Comparison of ENCODE assay signal across 15 cellular contexts in genomic region chr14:59244581-59244980, GRCh38. TPM values are rescaled to one million over a fixed set of nuclear protein-coding genes. Genes with fewer than 3 reads are reported as not detected.
A peak's percentile ranks its signal among the peaks of the same experiment; 100 is the strongest.
DNase-seq lines count a peak whose midpoint lies in the region; ATAC-seq lines count a peak whose summit lies in the region.
"Had no signal": no experiment of that assay in that cellular context is flagged by ENCODE, and none has a peak within 500 bp of the region (broad histone marks: within the 10 kb centered on the region; RNA-seq: fewer than 3 reads in every experiment).

No MANE protein-coding gene starts in this region.

- H2AFZ ChIP-seq in neuronal stem cell (ENCODE audit: low read length): no peak overlapping the region

- H3K4me1 Mint-ChIP-seq in CD4-positive, alpha-beta memory T cell: peaks cover 7 to 17% (median 13%) of the 10 kb centered on the region in 4 donors

- peak overlapping the region; percentile 7 for H3K27ac ChIP-seq in epithelial cell of prostate
- no peak overlapping the region for H3K27ac ChIP-seq in neuronal stem cell (replicated peaks; ENCODE audit: low read length)
- no peak overlapping the region for H3K27ac ChIP-seq in CD4-positive, alpha-beta memory T cell (ENCODE audit: low read depth, low read length)
- H3K27ac ChIP-seq: cardiac muscle cell, neutrophil had no signal

- H3K9ac ChIP-seq in neuronal stem cell (ENCODE audit: low read depth, low read length, poor library complexity): no peak overlapping the region

- no peak overlapping the region for H3K18ac ChIP-seq in neuronal stem cell (ENCODE audit: low read length)

- H3K4ac ChIP-seq in neuronal stem cell (ENCODE audit: low read length): no peak overlapping the region

- no peak overlapping the region for H2BK15ac ChIP-seq in neuronal stem cell (ENCODE audit: low read length)

- no peak overlapping the region for H2BK12ac ChIP-seq in neuronal stem cell (ENCODE audit: low read length)

- H3K9me3 Mint-ChIP-seq in CD4-positive, alpha-beta memory T cell: no peaks in the 10 kb centered on the region
- H3K9me3 Mint-ChIP-seq: activated CD4-positive, alpha-beta T cell treated with anti-CD3 and anti-CD28 coated beads, Interleukin-2, amount 10 ng/mL, durations not matched to agents 7 days and 5 days had no signal

- no peak overlapping the region for H3K23ac ChIP-seq in neuronal stem cell (ENCODE audit: low read depth, low read length, poor library complexity)

- no peaks in the 10 kb centered on the region for H3K79me1 ChIP-seq in neuronal stem cell (ENCODE audit: low read depth, low read length)

- ATAC-seq in GM21381 (IDR thresholded peaks at IDR 0.05; ENCODE audit: unreplicated experiment): no peak
- ATAC-seq: left ventricle myocardium superior had no signal

- H3K4me2 ChIP-seq in neuronal stem cell (ENCODE audit: insufficient read depth, low read length, poor library complexity, severe bottlenecking): no peak overlapping the region

- intact Hi-C loops in CD4-positive, alpha-beta memory T cell (cut with micrococcal nuclease): no loop called here

- no peaks in the 10 kb centered on the region for H3K27me3 Mint-ChIP-seq in CD4-positive, alpha-beta memory T cell
- H3K27me3 Mint-ChIP-seq: activated CD4-positive, alpha-beta T cell treated with anti-CD3 and anti-CD28 coated beads, Interleukin-2, amount 10 ng/mL, durations not matched to agents 7 days and 5 days had no signal

- H2AK5ac ChIP-seq in neuronal stem cell (ENCODE audit: low read depth, low read length): no peak overlapping the region

- H3K27ac Mint-ChIP-seq in CD4-positive, alpha-beta memory T cell: peak overlapping the region in 1 of 7 donors; percentile 1
- H3K27ac Mint-ChIP-seq: activated CD4-positive, alpha-beta T cell treated with anti-CD3 and anti-CD28 coated beads, Interleukin-2, amount 10 ng/mL, durations not matched to agents 7 days and 5 days had no signal

- H3K36me3 ChIP-seq in neuronal stem cell (replicated peaks in 1 of 2; ENCODE audit: control insufficient read depth in 2 of 2, insufficient read depth in 2 of 2, low read length in 2 of 2): peaks cover 0 to 2% of the 10 kb centered on the region in 2 donors
- no peaks in the 10 kb centered on the region for H3K36me3 ChIP-seq in CD4-positive, alpha-beta memory T cell (ENCODE audit: insufficient read depth, low read length)
- H3K36me3 ChIP-seq: cardiac muscle cell, neutrophil had no signal

- H3K4me3 Mint-ChIP-seq in CD4-positive, alpha-beta memory T cell: no peak overlapping the region
- H3K4me3 Mint-ChIP-seq: activated CD4-positive, alpha-beta T cell treated with anti-CD3 and anti-CD28 coated beads, Interleukin-2, amount 10 ng/mL, durations not matched to agents 7 days and 5 days had no signal

- CTCF ChIA-PET in CD4-positive, alpha-beta memory T cell (lab: Charles Lee; ENCODE audit: partially characterized antibody): no interaction called here

- H3K4me3 ChIP-seq in neuronal stem cell (ENCODE audit: low read length in 2 of 2): no peak overlapping the region
- H3K4me3 ChIP-seq in CD4-positive, alpha-beta memory T cell (ENCODE audit: low read length in 2 of 2): no peak overlapping the region
- H3K4me3 ChIP-seq: cardiac muscle cell had no signal

- no peaks in the 10 kb centered on the region for H3K27me3 ChIP-seq in neuronal stem cell (ENCODE audit: control insufficient read depth in 3 of 3, insufficient read depth in 3 of 3, low read depth in 1 of 3, low read length in 3 of 3)
- H3K27me3 ChIP-seq in CD4-positive, alpha-beta memory T cell (ENCODE audit: insufficient read depth, low read length): no peaks in the 10 kb centered on the region
- H3K27me3 ChIP-seq: cardiac muscle cell, neutrophil had no signal

- no peaks in the 10 kb centered on the region for H3K4me1 ChIP-seq in neuronal stem cell (ENCODE audit: control insufficient read depth in 2 of 2, insufficient read depth in 1 of 2, low read depth in 1 of 2, low read length in 2 of 2)
- H3K4me1 ChIP-seq in CD4-positive, alpha-beta memory T cell (ENCODE audit: insufficient read depth, low read length): no peaks in the 10 kb centered on the region

- no peak overlapping the region for H4K91ac ChIP-seq in neuronal stem cell (ENCODE audit: low read depth, low read length, poor library complexity)

- no CpG with 5 or more reads among the region's 2 CpGs for whole genome bisulfite sequencing in neuronal stem cell (ENCODE audit: extremely low coverage in 2 of 2, insufficient read length in 2 of 2, insufficient replicate concordance in 1 of 2), 2 donors

- H3K14ac ChIP-seq in neuronal stem cell (ENCODE audit: low read length): no peak overlapping the region

- H2BK5ac ChIP-seq in neuronal stem cell (ENCODE audit: low read length): no peak overlapping the region

- H3K36me3 Mint-ChIP-seq in CD4-positive, alpha-beta memory T cell: peaks cover 2 to 15% of the 10 kb centered on the region in 2 donors

- POLR2A ChIA-PET in CD4-positive, alpha-beta memory T cell (lab: Charles Lee; ENCODE audit: partially characterized antibody): no interaction called here

- H2BK120ac ChIP-seq in neuronal stem cell (ENCODE audit: low read depth, low read length): no peak overlapping the region

- DNase-seq in ELF-1 (ENCODE audit: low read depth, low spot score): peak; percentile 47
- DNase-seq in NCI-H2029 treated with DMSO at 0.1 percent for 48 hours (lab: John Stamatoyannopoulos, UW): peak; percentile 92
- peak; percentile 78 for DNase-seq in epithelial cell of prostate (ENCODE audit: low read depth, low spot score)
- DNase-seq in neuronal stem cell (ENCODE audit: low spot score): no peak
- no peak for DNase-seq in RKO (ENCODE audit: low spot score)
- no peak for DNase-seq in CD4-positive, alpha-beta memory T cell
- DNase-seq: activated CD4-positive, alpha-beta T cell treated with anti-CD3 and anti-CD28 coated beads, Interleukin-2, amount 10 ng/mL, durations not matched to agents 7 days and 5 days; erythroblast; GOT3; left ventricle myocardium superior; NCI-H1105 treated with DMSO at 0.1 percent for 48 hours; stimulated activated CD4-positive, alpha-beta T cell treated with anti-CD3 and anti-CD28 coated beads, Interleukin-12 subunit alpha, Interleukin-12 subunit beta, amount 100 ng/mL, for 4 hours had no signal

- peak overlapping the region; percentile 23 for H4K8ac ChIP-seq in neuronal stem cell (ENCODE audit: low read depth, low read length)

- H3K9me3 ChIP-seq in neuronal stem cell (replicated peaks in 1 of 2; ENCODE audit: control insufficient read depth in 2 of 2, insufficient read depth in 1 of 2, low read depth in 1 of 2, low read length in 2 of 2): peaks cover 0 to 14% of the 10 kb centered on the region in 2 donors
- no peaks in the 10 kb centered on the region for H3K9me3 ChIP-seq in CD4-positive, alpha-beta memory T cell (ENCODE audit: control insufficient read depth in 1 of 2, low read length in 2 of 2)
- H3K9me3 ChIP-seq: neutrophil had no signal

RNA-seq across cellular contexts. Expression of gene DAAM1, which starts 56.1 kb away (rescaled TPM):
- polyA plus RNA-seq in neuronal stem cell (2013, experiment 1 of 2): 22.7 TPM
- polyA plus RNA-seq in neuronal stem cell (2013, experiment 2 of 2): 24.3 TPM
- total RNA-seq in CD4-positive, alpha-beta memory T cell: 10 to 100 TPM; 25.5 to 25.6 TPM
- polyA plus RNA-seq in CD4-positive, alpha-beta memory T cell: 10 to 100 TPM in 1 of 2 donors, 1 to 10 TPM in 1; 5.4 to 14.5 TPM

Comparison
In these comparisons a context has a peak if more than half of its experiments do, and no peak if none do; other contexts are left out.
1. DNase-seq: peak in ELF-1 (single experiment), NCI-H2029 treated with DMSO at 0.1 percent for 48 hours (single experiment) and epithelial cell of prostate (single experiment); none in neuronal stem cell (single experiment), RKO (single experiment) and CD4-positive, alpha-beta memory T cell (0 of 5).